In genomic region chr4:2416564-2417195, GRCh38 we compare ENCODE assay signal across 9 cellular contexts. TPM values are rescaled to one million over a fixed set of nuclear protein-coding genes. Genes with fewer than 3 reads are reported as not detected.
A peak's percentile ranks its signal among the peaks of the same experiment; 100 is the strongest.
DNase-seq lines count a peak whose midpoint lies in the region; ATAC-seq, FAIRE-seq and TF ChIP-seq lines count a peak whose summit lies in the region.
"Had no signal": no experiment of that assay in that cellular context is flagged by ENCODE, and none has a peak within 500 bp of the region (broad histone marks: within the 10 kb centered on the region; RNA-seq: fewer than 3 reads in every experiment).

No MANE protein-coding gene starts in this region.

- peak; percentile 63 for DNase-seq in SK-N-SH
- no peak for DNase-seq in ascending aorta (ENCODE audit: low spot score in 2 of 2)
- DNase-seq in kidney: peak; percentile 81
- DNase-seq in stimulated activated naive CD8-positive, alpha-beta T cell treated with anti-CD3 and anti-CD28 coated beads, Interleukin-15, amount 100 ng/mL, for 72 hours: peak; percentile 26 to 28
- DNase-seq in OCI-LY7 (ENCODE audit: low spot score): no peak
- no peak for DNase-seq in HFFc6
- no peak for DNase-seq in NCI-H187 treated with DMSO at 0.1 percent for 48 hours (lab: John Stamatoyannopoulos, UW)

- peaks cover 61% of the 10 kb centered on the region for H3K27me3 Mint-ChIP-seq in stimulated activated naive CD8-positive, alpha-beta T cell treated with anti-CD3 and anti-CD28 coated beads, Interleukin-15, amount 100 ng/mL, for 72 hours
- H3K27me3 Mint-ChIP-seq in HFFc6 (ENCODE audit: insufficient read depth): peaks cover 40% of the 10 kb centered on the region

- no peaks in the 10 kb centered on the region for H3K36me3 Mint-ChIP-seq in HFFc6 (ENCODE audit: low read depth)

- 12% methylated on average over 20 of the region's 53 CpGs for WGBS in SK-N-SH (ENCODE audit: low lambda C conversion rate)

- H3K79me2 ChIP-seq in SK-N-SH (ENCODE audit: insufficient read depth): no peaks in the 10 kb centered on the region
- H3K79me2 ChIP-seq in OCI-LY7 (ENCODE audit: insufficient read depth, low read depth, low read length): no peaks in the 10 kb centered on the region

- H3K27me3 ChIP-seq in SK-N-SH (ENCODE audit: insufficient read depth) (peaks cover 36% of the 10 kb centered on the region), ascending aorta (no peaks in the 10 kb centered on the region)

- FAIRE-seq in kidney (lab: Jason Lieb, UNC): no peak

- POLR2A ChIA-PET in SK-N-SH (lab: Yijun Ruan, JAX): interaction anchor here (1.2 kb wide), 1 partner anchor 119 kb away, joined by 3 read pairs; no protein-coding TSS in a partner anchor
- POLR2A ChIA-PET in OCI-LY7 (lab: Charles Lee): no interaction called here

- peak overlapping the region; percentile 65 to 78 for H3K4me3 Mint-ChIP-seq in stimulated activated naive CD8-positive, alpha-beta T cell treated with anti-CD3 and anti-CD28 coated beads, Interleukin-15, amount 100 ng/mL, for 72 hours
- no peak overlapping the region; the same call in 1 of the 2 replicates for H3K4me3 Mint-ChIP-seq in HFFc6

- BruUV-seq in OCI-LY7 (replicated peaks; lab: Mats Ljungman, UMichigan): no TSS peak

- peak overlapping the region; percentile 53; the same call in 1 of the 2 replicates for H3K4me2 ChIP-seq in SK-N-SH
- H3K4me2 ChIP-seq in OCI-LY7 (ENCODE audit: low read length): no peak overlapping the region

- peaks cover 62% of the 10 kb centered on the region for H3K4me1 Mint-ChIP-seq in stimulated activated naive CD8-positive, alpha-beta T cell treated with anti-CD3 and anti-CD28 coated beads, Interleukin-15, amount 100 ng/mL, for 72 hours
- H3K4me1 Mint-ChIP-seq in HFFc6 (ENCODE audit: low read depth): peaks cover 40% of the 10 kb centered on the region

- TF ChIP-seq EP300 in SK-N-SH (IDR thresholded peaks at IDR 0.05; ENCODE audit: borderline replicate concordance in 1 of 2, low read depth in 1 of 2, low read length in 1 of 2): no peak

- H3F3A ChIP-seq in SK-N-SH (replicated peaks; ENCODE audit: insufficient read depth): peaks cover 29% of the 10 kb centered on the region

- no peak overlapping the region for H2AFZ ChIP-seq in SK-N-SH (ENCODE audit: low read depth)
- no peak overlapping the region for H2AFZ ChIP-seq in OCI-LY7 (ENCODE audit: low read length)

- no peak for TF ChIP-seq RAD21 in SK-N-SH (IDR thresholded peaks at IDR 0.05; ENCODE audit: low read length)

- H3K9me3 Mint-ChIP-seq in stimulated activated naive CD8-positive, alpha-beta T cell treated with anti-CD3 and anti-CD28 coated beads, Interleukin-15, amount 100 ng/mL, for 72 hours: no peaks in the 10 kb centered on the region
- no peaks in the 10 kb centered on the region for H3K9me3 Mint-ChIP-seq in HFFc6

- no peak overlapping the region for H3K27ac Mint-ChIP-seq in stimulated activated naive CD8-positive, alpha-beta T cell treated with anti-CD3 and anti-CD28 coated beads, Interleukin-15, amount 100 ng/mL, for 72 hours
- no peak overlapping the region for H3K27ac Mint-ChIP-seq in HFFc6

- H4K20me1 ChIP-seq in SK-N-SH (ENCODE audit: insufficient read depth) (no peaks in the 10 kb centered on the region), OCI-LY7 (ENCODE audit: insufficient read depth, low read length) (no peaks in the 10 kb centered on the region)

- ATAC-seq in SK-N-SH treated with all-trans-retinoic acid at 6 μM for 48 hours: no peak
- no peak for ATAC-seq in stimulated activated naive CD8-positive, alpha-beta T cell treated with anti-CD3 and anti-CD28 coated beads, Interleukin-15, amount 100 ng/mL, for 72 hours

- H3K4me1 ChIP-seq in SK-N-SH (ENCODE audit: control insufficient read depth in 1 of 2, insufficient read depth in 2 of 2, low read depth in 1 of 2, low read length in 1 of 2) (peaks cover 11 to 51% of the 10 kb centered on the region in 2 experiments; a peak in 2 of 4 replicates), ascending aorta (peaks cover 10 to 24% of the 10 kb centered on the region in 2 donors), kidney (ENCODE audit: control insufficient read depth in 1 of 2, insufficient read depth in 1 of 2, low read depth in 1 of 2, low read length in 2 of 2) (peaks cover 18 to 28% of the 10 kb centered on the region in 2 donors), OCI-LY7 (ENCODE audit: insufficient read depth, low read length, poor library complexity, severe bottlenecking) (peaks cover 26% of the 10 kb centered on the region)

- H3K9me2 ChIP-seq in SK-N-SH: no peaks in the 10 kb centered on the region
- no peaks in the 10 kb centered on the region for H3K9me2 ChIP-seq in OCI-LY7 (ENCODE audit: insufficient read depth, low read length)

- H3K36me3 ChIP-seq in SK-N-SH (replicated peaks in 1 of 2; ENCODE audit: control insufficient read depth in 1 of 2, insufficient read depth in 2 of 2, low read length in 1 of 2): no peaks in the 10 kb centered on the region
- H3K36me3 ChIP-seq in ascending aorta: no peaks in the 10 kb centered on the region
- H3K36me3 ChIP-seq in kidney (ENCODE audit: control insufficient read depth in 1 of 2, insufficient read depth in 2 of 2, low read length in 2 of 2): no peaks in the 10 kb centered on the region
- no peaks in the 10 kb centered on the region for H3K36me3 ChIP-seq in OCI-LY7 (ENCODE audit: insufficient read depth, low read length)

- H3K4me3 ChIP-seq in SK-N-SH (ENCODE audit: low read depth in 2 of 2, low read length in 1 of 2) (peak overlapping the region; percentile 38 to 75; a peak in 3 of 4 replicates), ascending aorta (peak overlapping the region; percentile 76 to 86), kidney (ENCODE audit: low read length in 2 of 2) (peak overlapping the region; percentile 48 to 52), OCI-LY7 (ENCODE audit: low read depth, low read length, poor library complexity, severe bottlenecking) (no peak overlapping the region)

- H3K9ac ChIP-seq in SK-N-SH (no peak overlapping the region), kidney (ENCODE audit: low read length in 2 of 2) (peak overlapping the region in 1 of 2 donors; percentile 40)

- H3K27ac ChIP-seq in SK-N-SH (ENCODE audit: low read depth in 2 of 2, low read length in 1 of 2) (no peak overlapping the region), ascending aorta (peak overlapping the region in 1 of 2 donors; percentile 50), kidney (ENCODE audit: low read depth in 2 of 2, low read length in 2 of 2) (no peak overlapping the region), OCI-LY7 (ENCODE audit: low read depth, low read length, poor library complexity, severe bottlenecking) (no peak overlapping the region)

- intact Hi-C loops in ascending aorta (cut with DNase I): loop anchor here (5.0 to 10.0 kb wide), 5 partner anchors 409 to 1538 kb away; partner anchors contain the start of genes HTT, HTT-AS, NELFA and TACC3
- intact Hi-C loops in kidney (cut with DNase I): no loop called here
- intact Hi-C loops in OCI-LY7 (cut with micrococcal nuclease; ENCODE audit: unreplicated experiment): no loop called here

- TF ChIP-seq CTCF in SK-N-SH (IDR thresholded peaks at IDR 0.05): no peak
- TF ChIP-seq CTCF in ascending aorta (IDR thresholded peaks at IDR 0.05): no peak
- no peak for TF ChIP-seq CTCF in kidney (IDR thresholded peaks at IDR 0.05; ENCODE audit: borderline replicate concordance, extremely low read depth, insufficient read depth)
- no peak for TF ChIP-seq CTCF in OCI-LY7 (conservative IDR thresholded peaks at IDR 0.05; ENCODE audit: low read length)
- TF ChIP-seq CTCF in HFFc6 (IDR thresholded peaks at IDR 0.05): no peak

- H3K9me3 ChIP-seq in SK-N-SH (no peaks in the 10 kb centered on the region), ascending aorta (no peaks in the 10 kb centered on the region), kidney (ENCODE audit: control insufficient read depth in 1 of 2, low read length in 2 of 2) (no peaks in the 10 kb centered on the region), OCI-LY7 (ENCODE audit: low read length) (no peaks in the 10 kb centered on the region)

- CTCF ChIA-PET in SK-N-SH (lab: Yijun Ruan, JAX): interaction anchor here (0.7 to 6.3 kb wide), 5 partner anchors 17 to 196 kb away, joined by 3 to 30 read pairs (median 3); no protein-coding TSS in a partner anchor
- CTCF ChIA-PET in OCI-LY7 (lab: Charles Lee; ENCODE audit: unreplicated experiment): no interaction called here

TF ChIP-seq in SK-N-SH, 30 proteins besides CTCF, POLR2A, EP300 and RAD21:
- no peak for TF ChIP-seq SIN3A (IDR thresholded peaks at IDR 0.05; ENCODE audit: borderline replicate concordance, low read depth, low read length)
- no peak for TF ChIP-seq RCOR1 (IDR thresholded peaks at IDR 0.05; ENCODE audit: low read length)

TF ChIP-seq in SK-N-SH treated with all-trans-retinoic acid at 6 μM for 48 hours, 23 proteins besides CTCF, POLR2A, EP300 and RAD21 (continues in another document):
- no peak for TF ChIP-seq OSR1 (CRISPR knock-in tag; IDR thresholded peaks at IDR 0.05)

RNA-seq across cellular contexts. Expression of gene ZFYVE28, which starts 1.8 kb away (rescaled TPM):
- polyA plus RNA-seq in SK-N-SH (2012; rRNA removed) (2.9 and 3.2 TPM in 2 replicates), kidney (ENCODE audit: insufficient read depth, low read depth, low replicate concordance) (8.0 TPM)
- polyA plus RNA-seq in SK-N-SH (2012; cell fraction: cytosol; rRNA removed): 1.4 and 1.8 TPM in 2 replicates
- polyA plus RNA-seq in SK-N-SH (2012; cell fraction: nucleus; rRNA removed): 8.3 and 9.4 TPM in 2 replicates
- total RNA-seq in ascending aorta (12.3 TPM), kidney (18.9 TPM), OCI-LY7 (2022) (0.32 TPM in 1 of 2 replicates, not detected in the other)
- total RNA-seq in OCI-LY7 (2014; rRNA removed; shearing (Covaris generic)): 4.8 TPM in 1 of 2 replicates, not detected in the other
- total RNA-seq in HFFc6 (2021; fragmentation: NEBNext Ultra II Directional; extraction: Animal tissue kit (Norgen Biotek cat#: 25700)): 1 to 10 TPM; 1.8 to 5.4 (median 2.2) TPM

RNA-seq across cellular contexts. Expression of gene CFAP99, which starts 2.1 kb away (rescaled TPM):
- polyA plus RNA-seq in SK-N-SH (2012; rRNA removed): 0.13 and 0.55 TPM in 2 replicates
- polyA plus RNA-seq in SK-N-SH (2012; cell fraction: cytosol; rRNA removed): 0.04 and 0.13 TPM in 2 replicates
- 0.31 and 0.43 TPM in 2 replicates for polyA plus RNA-seq in SK-N-SH (2012; cell fraction: nucleus; rRNA removed)
- not detected for total RNA-seq in ascending aorta
- total RNA-seq in kidney: 1.7 TPM
- polyA plus RNA-seq in kidney (ENCODE audit: insufficient read depth, low read depth, low replicate concordance): 1.5 TPM
- not detected in 2 replicates for total RNA-seq in OCI-LY7 (2014; rRNA removed; shearing (Covaris generic))
- not detected in 2 replicates for total RNA-seq in OCI-LY7 (2022)
- not detected for total RNA-seq in HFFc6 (2021; fragmentation: NEBNext Ultra II Directional; extraction: Animal tissue kit (Norgen Biotek cat#: 25700))
- total RNA-seq: SK-MEL-5 had no signal

RNA-seq across cellular contexts. Expression of gene RNF4, which starts 52.2 kb away (rescaled TPM):
- polyA plus RNA-seq in SK-N-SH (2012; rRNA removed) (60.7 and 85.3 TPM in 2 replicates), kidney (ENCODE audit: insufficient read depth, low read depth, low replicate concordance) (24.2 TPM)
- 71.4 and 78.1 TPM in 2 replicates for polyA plus RNA-seq in SK-N-SH (2012; cell fraction: cytosol; rRNA removed)
- 48.6 and 65.2 TPM in 2 replicates for polyA plus RNA-seq in SK-N-SH (2012; cell fraction: nucleus; rRNA removed)
- total RNA-seq in ascending aorta (19.3 TPM), kidney (61.5 TPM), OCI-LY7 (2022) (76.5 and 77.5 TPM in 2 replicates)
- 63.6 and 65.0 TPM in 2 replicates for total RNA-seq in OCI-LY7 (2014; rRNA removed; shearing (Covaris generic))
- 10 to 100 TPM; 46.1 to 52.8 (median 49.9) TPM for total RNA-seq in HFFc6 (2021; fragmentation: NEBNext Ultra II Directional; extraction: Animal tissue kit (Norgen Biotek cat#: 25700))

Comparison
In these comparisons a context has a peak if more than half of its experiments do, and no peak if none do; other contexts are left out.
1. DNase-seq: peak in SK-N-SH (single experiment), kidney (single experiment) and stimulated activated naive CD8-positive, alpha-beta T cell treated with anti-CD3 and anti-CD28 coated beads, Interleukin-15, amount 100 ng/mL, for 72 hours (2 of 2); none in ascending aorta (0 of 2), OCI-LY7 (single experiment), HFFc6 (single experiment) and NCI-H187 treated with DMSO at 0.1 percent for 48 hours (single experiment).